Comparison of ENCODE assay signal across 26 cellular contexts in the genomic region with DNA sequence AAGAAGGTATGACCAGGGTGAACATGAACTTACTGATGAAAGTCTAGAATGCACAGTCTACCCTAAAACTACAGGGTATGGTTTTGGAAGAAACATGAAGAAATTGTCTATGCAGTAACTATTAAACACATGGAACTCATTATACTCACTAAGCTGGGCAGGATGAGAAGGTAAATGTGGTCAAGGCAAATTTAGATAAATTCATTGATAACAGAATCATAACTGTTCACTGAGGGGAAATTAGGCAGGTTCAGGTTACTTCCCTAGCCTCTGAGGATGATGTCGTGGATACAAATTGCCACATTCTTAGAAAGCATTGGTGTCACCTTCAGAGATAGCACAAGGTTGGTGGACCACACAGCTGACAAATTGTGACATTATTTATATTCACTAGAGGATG.
"Had no signal": no experiment of that assay in that cellular context is flagged by ENCODE, and none has a peak within 500 bp of the region (broad histone marks: within the 10 kb centered on the region; RNA-seq: fewer than 3 reads in every experiment).

No MANE protein-coding gene starts in this region.

- H3K27me3 ChIP-seq: neural progenitor cell, ovary, right lobe of liver, sigmoid colon, suprapubic skin, testis, tibial artery, transverse colon, upper lobe of right lung had no signal

- H3K4me3 ChIP-seq: neural progenitor cell, ovary, psoas muscle, right lobe of liver, sigmoid colon, suprapubic skin, testis, tibial artery, transverse colon, upper lobe of right lung, uterus had no signal

- H3K36me3 ChIP-seq: neural progenitor cell, ovary, right lobe of liver, sigmoid colon, suprapubic skin, tibial artery, transverse colon, upper lobe of right lung, uterus had no signal

- ATAC-seq: natural killer cell; psoas muscle; right cardiac atrium; right lobe of liver; stimulated activated effector memory CD8-positive, alpha-beta T cell treated with anti-CD3 and anti-CD28 coated beads, Interleukin-12 subunit alpha, Interleukin-12 subunit beta, amount 100 ng/mL, for 72 hours; stimulated activated naive B cell treated with anti-CD40 and anti-IgM and Interleukin-4, amounts not matched to agents 10 μg/mL and 1 μg/mL and 100 μg/mL, for 72 hours; stimulated activated naive CD8-positive, alpha-beta T cell treated with anti-CD3 and anti-CD28 coated beads, Interleukin-15, amount 100 ng/mL, for 72 hours; stimulated activated naive CD8-positive, alpha-beta T cell treated with anti-CD3 and anti-CD28 coated beads, Interleukin-15, Interleukin-2, amounts not matched to agents 100 U/mL and 50 U/mL, for 24 hours; upper lobe of right lung had no signal

- H3K4me2 ChIP-seq: neural progenitor cell had no signal

- H3K79me2 ChIP-seq: parathyroid adenoma had no signal

- H3K9ac ChIP-seq: neural progenitor cell, parathyroid adenoma had no signal

- H3K9me3 ChIP-seq: ovary, psoas muscle, right lobe of liver, sigmoid colon, suprapubic skin, testis, tibial artery, transverse colon, upper lobe of right lung, uterus had no signal

- H3K4me1 ChIP-seq: neural progenitor cell, parathyroid adenoma, psoas muscle, right lobe of liver, sigmoid colon, suprapubic skin, testis, tibial artery, transverse colon, upper lobe of right lung, uterus had no signal

- DNase-seq: natural killer cell; occipital lobe; ovary; posterior cingulate gyrus; psoas muscle; right cardiac atrium; right lobe of liver; sigmoid colon; small intestine; stimulated activated CD4-positive, alpha-beta T cell treated with anti-CD3 and anti-CD28 coated beads, Interleukin-15, amount 100 ng/mL, for 24 hours; stimulated activated CD4-positive, alpha-beta T cell treated with anti-CD3 and anti-CD28 coated beads, Interleukin-2, amount 100 ng/mL, for 24 hours; stimulated activated CD4-positive, alpha-beta T cell treated with anti-CD3 and anti-CD28 coated beads, Interleukin-2, amount 100 ng/mL, for 48 hours; stimulated activated CD4-positive, alpha-beta T cell treated with anti-CD3 and anti-CD28 coated beads, Interleukin-4, amount 100 ng/mL, for 24 hours; stimulated activated naive B cell treated with anti-CD40 and anti-IgM and Interleukin-4, amounts not matched to agents 10 μg/mL and 1 μg/mL and 100 μg/mL, for 72 hours; stimulated activated naive CD8-positive, alpha-beta T cell treated with anti-CD3 and anti-CD28 coated beads, Interleukin-15, amount 100 ng/mL, for 72 hours; stimulated activated naive CD8-positive, alpha-beta T cell treated with anti-CD3 and anti-CD28 coated beads, Interleukin-15, Interleukin-2, amounts not matched to agents 100 U/mL and 50 U/mL, for 24 hours; substantia nigra; testis; tibial artery; transverse colon; upper lobe of right lung; uterus had no signal

- H2AFZ ChIP-seq: neural progenitor cell, parathyroid adenoma had no signal

- H3K27ac ChIP-seq: neural progenitor cell, ovary, parathyroid adenoma, psoas muscle, right lobe of liver, sigmoid colon, suprapubic skin, testis, tibial artery, transverse colon, upper lobe of right lung, uterus had no signal
